Comparison of ENCODE assay signal across 10 cellular contexts in the genomic region with DNA sequence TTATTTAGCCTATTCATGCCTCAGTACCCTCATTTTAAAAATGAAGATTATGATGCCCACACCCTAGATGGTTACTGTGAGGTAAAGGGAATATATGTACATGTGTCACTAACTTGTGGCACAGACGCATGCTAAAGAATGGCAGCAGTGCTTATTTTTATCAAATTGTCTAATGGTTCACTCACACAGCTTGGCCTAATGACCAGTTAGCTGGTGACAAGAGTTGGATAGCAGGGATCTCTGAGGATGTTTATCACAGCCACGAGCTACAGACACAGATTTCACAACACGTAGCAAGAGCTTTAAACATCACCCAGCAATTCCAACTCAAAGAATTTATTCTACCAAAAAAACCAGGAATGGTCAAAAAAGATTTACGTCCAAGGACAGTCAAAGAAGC. TPM values are rescaled to one million over a fixed set of nuclear protein-coding genes. Genes with fewer than 3 reads are reported as not detected.
"Had no signal": no experiment of that assay in that cellular context is flagged by ENCODE, and none has a peak within 500 bp of the region (broad histone marks: within the 10 kb centered on the region; RNA-seq: fewer than 3 reads in every experiment).

No MANE protein-coding gene starts in this region.

- DNase-seq: GM23248, GOT3, H7, HFFc6 had no signal

- H3K9me3 ChIP-seq: HAP-1 had no signal

- H3K4me1 ChIP-seq: HAP-1 had no signal

- H3K4me3 ChIP-seq: GM23248, HAP-1 had no signal

- H3K9ac ChIP-seq: GM23248 had no signal

- H3K27ac ChIP-seq: GM23248, HL-60 had no signal

- ATAC-seq: HCT116, HepG2 had no signal

RNA-seq across cellular contexts. Expression of gene SPINK4, which starts 17.3 kb away (rescaled TPM):
- total RNA-seq: GM23248, H7, HFFc6, HT1080 had no signal
- polyA plus RNA-seq: GM23248, IgD-negative memory B cell had no signal
